ENCODE assay signal across 10 cellular contexts in the genomic region with DNA sequence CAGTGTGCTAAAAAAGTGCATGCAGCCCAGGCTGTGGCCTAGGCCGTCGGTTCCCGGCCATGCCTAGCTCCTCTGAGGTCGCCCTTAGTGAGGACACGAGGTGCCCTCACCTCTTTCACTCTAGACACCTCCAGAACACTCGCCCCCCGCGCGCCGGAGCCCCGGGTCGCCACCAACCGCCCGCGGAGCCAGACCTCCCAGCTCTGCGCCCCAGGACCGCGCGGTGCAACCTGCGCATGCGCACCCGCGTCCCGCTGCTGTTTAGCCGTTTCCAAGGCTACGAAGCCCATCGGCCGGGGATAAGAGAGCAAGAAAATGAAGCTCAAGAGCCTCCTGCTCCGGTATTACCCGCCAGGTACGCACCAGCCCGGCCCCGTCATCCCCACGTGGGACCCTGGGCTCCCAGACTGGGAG. TPM values are rescaled to one million over a fixed set of nuclear protein-coding genes. Genes with fewer than 3 reads are reported as not detected.
DNase-seq lines count a peak whose midpoint lies in the region; ATAC-seq, FAIRE-seq and TF ChIP-seq lines count a peak whose summit lies in the region.
"Had no signal": no experiment of that assay in that cellular context is flagged by ENCODE, and none has a peak within 500 bp of the region (broad histone marks: within the 10 kb centered on the region; RNA-seq: fewer than 3 reads in every experiment).

A gene with protein sequence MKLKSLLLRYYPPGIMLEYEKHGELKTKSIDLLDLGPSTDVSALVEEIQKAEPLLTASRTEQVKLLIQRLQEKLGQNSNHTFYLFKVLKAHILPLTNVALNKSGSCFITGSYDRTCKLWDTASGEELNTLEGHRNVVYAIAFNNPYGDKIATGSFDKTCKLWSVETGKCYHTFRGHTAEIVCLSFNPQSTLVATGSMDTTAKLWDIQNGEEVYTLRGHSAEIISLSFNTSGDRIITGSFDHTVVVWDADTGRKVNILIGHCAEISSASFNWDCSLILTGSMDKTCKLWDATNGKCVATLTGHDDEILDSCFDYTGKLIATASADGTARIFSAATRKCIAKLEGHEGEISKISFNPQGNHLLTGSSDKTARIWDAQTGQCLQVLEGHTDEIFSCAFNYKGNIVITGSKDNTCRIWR (plus strand): TSS at position 257 of the 414 bp plus-strand sequence. CDS start 59 bp downstream, at position 316.

- H3K9me3 Mint-ChIP-seq in activated naive CD4-positive, alpha-beta T cell treated with anti-CD3 and anti-CD28 coated beads for 36 hours, result no peaks in the 10 kb centered on the region
- H3K9me3 Mint-ChIP-seq in glutamatergic neuron (ENCODE audit: unreplicated experiment), result no peaks in the 10 kb centered on the region

- H3K9me3 ChIP-seq in pancreas, result no peaks in the 10 kb centered on the region
- H3K9me3 ChIP-seq: BLaER1 treated with 17β-estradiol and CSF1 and Interleukin-3, amounts not matched to agents 10 nM and 100 nM had no signal

- 5% methylated on average over 29 to 34 of the region's 34 CpGs for WGBS in pancreas, 2 donors

- no peak within 1 kb of the TSS for H3K27ac ChIP-seq in pancreas
- H3K27ac ChIP-seq: BLaER1 treated with 17β-estradiol and CSF1 and Interleukin-3, amounts not matched to agents 10 nM and 100 nM; VCaP had no signal

- intact Hi-C loops in activated naive CD4-positive, alpha-beta T cell treated with anti-CD3 and anti-CD28 coated beads for 36 hours (cut with micrococcal nuclease), result no loop called here
- intact Hi-C loops in pancreas (cut with DNase I), result no loop called here

- no peaks in the 10 kb centered on the region for H3K36me3 Mint-ChIP-seq in activated naive CD4-positive, alpha-beta T cell treated with anti-CD3 and anti-CD28 coated beads for 36 hours (ENCODE audit: low read depth)
- H3K36me3 Mint-ChIP-seq in glutamatergic neuron (ENCODE audit: unreplicated experiment), result no peaks in the 10 kb centered on the region

- TF ChIP-seq CTCF in glutamatergic neuron (IDR thresholded peaks at IDR 0.05; ENCODE audit: partially characterized antibody, unreplicated experiment), result no peak
- no peak for TF ChIP-seq CTCF in pancreas (IDR thresholded peaks at IDR 0.05)

- peaks cover 31% of the 10 kb centered on the region for H3K27me3 Mint-ChIP-seq in activated naive CD4-positive, alpha-beta T cell treated with anti-CD3 and anti-CD28 coated beads for 36 hours (ENCODE audit: low read depth)
- H3K27me3 Mint-ChIP-seq in glutamatergic neuron (ENCODE audit: unreplicated experiment), result peaks cover 3% of the 10 kb centered on the region

- no peak for FAIRE-seq in pancreas (lab: Jason Lieb, UNC)

- DNase-seq in NCI-H187 (lab: John Stamatoyannopoulos, UW) (peak; percentile 17 to 45), NCI-H187 treated with DMSO at 0.1 percent for 48 hours (lab: John Stamatoyannopoulos, UW) (no peak), NCI-H345 treated with DMSO at 0.1 percent for 48 hours (lab: John Stamatoyannopoulos, UW; ENCODE audit: unreplicated experiment) (peak; percentile 14), glutamatergic neuron (peak; percentile 88), pancreas (peak; percentile 22 to 83 (median 46)), GF-D8 (lab: John Stamatoyannopoulos, UW) (no peak), NCI-H1092 (lab: John Stamatoyannopoulos, UW) (no peak)
- DNase-seq in activated naive CD4-positive, alpha-beta T cell treated with anti-CD3 and anti-CD28 coated beads for 36 hours, result peak; percentile 31

- CTCF ChIA-PET in activated naive CD4-positive, alpha-beta T cell treated with anti-CD3 and anti-CD28 coated beads for 36 hours (lab: Charles Lee), result interaction anchor here (0.9 kb wide), 2 partner anchors 11 to 18 kb away, joined by 3 read pairs; no protein-coding TSS in a partner anchor

- H3K4me1 ChIP-seq in pancreas, result no peaks in the 10 kb centered on the region
- H3K4me1 ChIP-seq: BLaER1 treated with 17β-estradiol and CSF1 and Interleukin-3, amounts not matched to agents 10 nM and 100 nM had no signal

- H3K27ac Mint-ChIP-seq in activated naive CD4-positive, alpha-beta T cell treated with anti-CD3 and anti-CD28 coated beads for 36 hours, result no peak within 1 kb of the TSS
- H3K27ac Mint-ChIP-seq in glutamatergic neuron (ENCODE audit: unreplicated experiment), result no peak within 1 kb of the TSS

- peak within 1 kb of the TSS in 2 of 4 donors; percentile 7 to 39 for H3K4me3 ChIP-seq in pancreas
- H3K4me3 ChIP-seq: BLaER1 treated with 17β-estradiol and CSF1 and Interleukin-3, amounts not matched to agents 10 nM and 100 nM had no signal

- H3K4me3 Mint-ChIP-seq in activated naive CD4-positive, alpha-beta T cell treated with anti-CD3 and anti-CD28 coated beads for 36 hours, result no peak within 1 kb of the TSS
- peak within 1 kb of the TSS; percentile 53 for H3K4me3 Mint-ChIP-seq in glutamatergic neuron (ENCODE audit: unreplicated experiment)

- H3K36me3 ChIP-seq in pancreas, result no peaks in the 10 kb centered on the region
- H3K36me3 ChIP-seq: BLaER1 treated with 17β-estradiol and CSF1 and Interleukin-3, amounts not matched to agents 10 nM and 100 nM had no signal

- no peaks in the 10 kb centered on the region for H3K4me1 Mint-ChIP-seq in activated naive CD4-positive, alpha-beta T cell treated with anti-CD3 and anti-CD28 coated beads for 36 hours (ENCODE audit: low read depth)
- H3K4me1 Mint-ChIP-seq in glutamatergic neuron (ENCODE audit: low read depth, unreplicated experiment), result no peaks in the 10 kb centered on the region

- H3K27me3 ChIP-seq in pancreas, result peaks cover 0 to 6% (median 1%) of the 10 kb centered on the region in 4 donors
- H3K27me3 ChIP-seq: BLaER1 treated with 17β-estradiol and CSF1 and Interleukin-3, amounts not matched to agents 10 nM and 100 nM had no signal

- peak; percentile 67 to 89 (median 86) for ATAC-seq in pancreas

RNA-seq across cellular contexts. Expression of the gene that starts here (rescaled TPM):
- not detected for total RNA-seq in activated naive CD4-positive, alpha-beta T cell treated with anti-CD3 and anti-CD28 coated beads for 36 hours
- not detected for total RNA-seq in glutamatergic neuron (ENCODE audit: unreplicated experiment)
- total RNA-seq in pancreas, result under 1 TPM in 1 of 6 donors, not detected in 5; 0.25 TPM
- not detected for polyA plus RNA-seq in pancreas

Comparison
In these comparisons a context has a peak if more than half of its experiments do, and no peak if none do; other contexts are left out.
1. DNase-seq: peak in NCI-H187 (2 of 2) and NCI-H345 treated with DMSO at 0.1 percent for 48 hours (single experiment); none in NCI-H187 treated with DMSO at 0.1 percent for 48 hours (single experiment), GF-D8 (single experiment) and NCI-H1092 (single experiment).
2. Peak in DNase-seq in activated naive CD4-positive, alpha-beta T cell treated with anti-CD3 and anti-CD28 coated beads for 36 hours; RNA of the gene not detected or under 1 TPM.
3. Peak in DNase-seq in glutamatergic neuron; RNA of the gene not detected or under 1 TPM.
4. Peak in DNase-seq and ATAC-seq in pancreas; RNA of the gene not detected or under 1 TPM.